In the genomic region with DNA sequence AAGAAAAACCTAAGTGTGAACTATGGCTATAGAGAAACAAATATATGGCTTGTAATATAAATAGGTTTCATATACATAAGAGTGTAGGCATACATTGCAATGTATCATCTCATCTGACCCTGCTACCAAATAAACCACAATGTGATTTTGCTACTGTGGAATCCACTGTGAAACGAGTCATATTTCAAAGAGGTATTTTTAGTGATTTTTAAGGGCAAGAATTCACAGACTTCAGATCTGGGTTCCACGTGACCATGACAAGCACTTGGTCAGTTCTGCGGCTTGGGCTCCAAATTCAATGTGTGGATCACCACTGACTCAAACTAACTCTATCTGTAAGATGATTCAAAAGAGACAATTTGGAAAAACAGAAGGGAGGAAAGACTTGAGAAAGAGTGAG, we compare ENCODE assay signal across 1 cellular context.
TF ChIP-seq lines count a peak whose summit lies in the region.

No MANE protein-coding gene starts in this region.

TF ChIP-seq in SK-N-SH, 30 proteins besides CTCF, POLR2A, EP300 and RAD21 (continued from another document):
- TF ChIP-seq, protein P1, sequence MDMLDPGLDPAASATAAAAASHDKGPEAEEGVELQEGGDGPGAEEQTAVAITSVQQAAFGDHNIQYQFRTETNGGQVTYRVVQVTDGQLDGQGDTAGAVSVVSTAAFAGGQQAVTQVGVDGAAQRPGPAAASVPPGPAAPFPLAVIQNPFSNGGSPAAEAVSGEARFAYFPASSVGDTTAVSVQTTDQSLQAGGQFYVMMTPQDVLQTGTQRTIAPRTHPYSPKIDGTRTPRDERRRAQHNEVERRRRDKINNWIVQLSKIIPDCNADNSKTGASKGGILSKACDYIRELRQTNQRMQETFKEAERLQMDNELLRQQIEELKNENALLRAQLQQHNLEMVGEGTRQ (IDR thresholded peaks at IDR 0.05; ENCODE audit: borderline replicate concordance, low read depth, low read length): no peak
- peak; percentile 81; the same call in 1 of the 2 replicates for TF ChIP-seq MEF2A (IDR thresholded peaks at IDR 0.05; ENCODE audit: borderline replicate concordance, low read depth)
- no peak for TF ChIP-seq NRF1 (IDR thresholded peaks at IDR 0.05; ENCODE audit: low read depth, low read length)
- TF ChIP-seq ELF1 (IDR thresholded peaks at IDR 0.05): no peak
- no peak for TF ChIP-seq SIN3A (IDR thresholded peaks at IDR 0.05; ENCODE audit: borderline replicate concordance, low read depth, low read length)
- no peak for TF ChIP-seq NFIC (IDR thresholded peaks at IDR 0.05; ENCODE audit: borderline replicate concordance)
- no peak for TF ChIP-seq GATA2 (CRISPR knock-in tag; IDR thresholded peaks at IDR 0.05)
- peak; percentile 45; the same call in 1 of the 2 replicates for TF ChIP-seq POLR2AphosphoS5 (IDR thresholded peaks at IDR 0.05; ENCODE audit: low read depth, low read length)
- peak; percentile 61; the same call in 1 of the 2 replicates for TF ChIP-seq PBX3 (IDR thresholded peaks at IDR 0.05)
- no peak for TF ChIP-seq CHD2 (IDR thresholded peaks at IDR 0.05; ENCODE audit: low read length, partially characterized antibody)
- peak; percentile 63 for TF ChIP-seq RXRA (IDR thresholded peaks at IDR 0.05; ENCODE audit: borderline replicate concordance, low read depth)
